ENCODE assay signal across 32 cellular contexts in genomic region chr17:4448197-4448980, GRCh38. TPM values are rescaled to one million over a fixed set of nuclear protein-coding genes. Genes with fewer than 3 reads are reported as not detected.
A peak's percentile ranks its signal among the peaks of the same experiment; 100 is the strongest.
DNase-seq lines count a peak whose midpoint lies in the region; ATAC-seq, FAIRE-seq and TF ChIP-seq lines count a peak whose summit lies in the region.
"Had no signal": no experiment of that assay in that cellular context is flagged by ENCODE, and none has a peak within 500 bp of the region (broad histone marks: within the 10 kb centered on the region; RNA-seq: fewer than 3 reads in every experiment).

No MANE protein-coding gene starts in this region.

- peaks cover 2% of the 10 kb centered on the region for H3K4me1 Mint-ChIP-seq in chondrocyte (ENCODE audit: low read depth)
- H3K4me1 Mint-ChIP-seq: activated naive CD8-positive, alpha-beta T cell treated with anti-CD3 and anti-CD28 coated beads for 36 hours; CD4-positive, alpha-beta memory T cell; IgD-negative memory B cell had no signal

- ATAC-seq in K562 (no peak), HG03457 (IDR thresholded peaks at IDR 0.05; ENCODE audit: unreplicated experiment) (no peak)
- ATAC-seq: SK-N-SH treated with all-trans-retinoic acid at 6 μM for 48 hours had no signal

- FAIRE-seq in K562 (lab: Jason Lieb, UNC), result no peak
- FAIRE-seq: astrocyte had no signal

- H3K9me3 Mint-ChIP-seq in chondrocyte (ENCODE audit: low read depth), result no peaks in the 10 kb centered on the region
- H3K9me3 Mint-ChIP-seq: activated B cell treated with CpG ODN at 0.5 μM for 24 hours; activated naive CD8-positive, alpha-beta T cell treated with anti-CD3 and anti-CD28 coated beads for 36 hours; activated T-helper 2 cell treated with anti-CD3 and anti-CD28 coated beads, Interferon-gamma antibody, Interleukin-2, Interleukin-4, amounts not matched to agents 10 μg/mL and 5 μg/mL and 100 μg/mL, durations not matched to agents 14 hours and 24 hours and 36 hours; central memory CD8-positive, alpha-beta T cell; IgD-negative memory B cell had no signal

- POLR2A ChIA-PET in HEK293 (lab: Yijun Ruan, JAX), result no interaction called here
- POLR2A ChIA-PET in K562 (lab: Yijun Ruan, JAX), result interaction anchor here (0.6 to 1.9 kb wide), 2 partner anchors 20 to 46 kb away, joined by 3 to 5 read pairs; no protein-coding TSS in a partner anchor

- no peaks in the 10 kb centered on the region; the same call in 1 of the 2 replicates for H4K20me1 ChIP-seq in K562 (replicated peaks; ENCODE audit: control insufficient read depth, insufficient read depth, low read length)

- H3K4me2 ChIP-seq in K562 (ENCODE audit: insufficient read depth, low read length), result no peak overlapping the region
- no peak overlapping the region for H3K4me2 ChIP-seq in neuronal stem cell (ENCODE audit: insufficient read depth, low read length, poor library complexity, severe bottlenecking)

- H2AFZ ChIP-seq in K562 (ENCODE audit: low read depth, low read length) (no peak overlapping the region), neuronal stem cell (ENCODE audit: low read length) (no peak overlapping the region)

- H3K14ac ChIP-seq in neuronal stem cell (ENCODE audit: low read length), result peak overlapping the region; percentile 94

- no peak overlapping the region for H3K27ac Mint-ChIP-seq in chondrocyte (ENCODE audit: unreplicated experiment)
- H3K27ac Mint-ChIP-seq: activated B cell treated with CpG ODN at 0.5 μM for 24 hours; activated naive CD8-positive, alpha-beta T cell treated with anti-CD3 and anti-CD28 coated beads for 36 hours; activated T-helper 2 cell treated with anti-CD3 and anti-CD28 coated beads, Interferon-gamma antibody, Interleukin-2, Interleukin-4, amounts not matched to agents 10 μg/mL and 5 μg/mL and 100 μg/mL, durations not matched to agents 14 hours and 24 hours and 36 hours; IgD-negative memory B cell had no signal

- H3K9me3 ChIP-seq in HEK293 (ENCODE audit: control insufficient read depth, insufficient read depth, low read depth, low read length) (no peaks in the 10 kb centered on the region), K562 (replicated peaks; ENCODE audit: control insufficient read depth, insufficient read depth, low read depth, low read length) (no peaks in the 10 kb centered on the region), neuronal stem cell (replicated peaks in 1 of 2; ENCODE audit: control insufficient read depth in 2 of 2, insufficient read depth in 1 of 2, low read depth in 1 of 2, low read length in 2 of 2) (no peaks in the 10 kb centered on the region)
- H3K9me3 ChIP-seq: thoracic aorta had no signal

- H3K4me3 Mint-ChIP-seq in chondrocyte (ENCODE audit: unreplicated experiment), result no peak overlapping the region
- H3K4me3 Mint-ChIP-seq: activated B cell treated with CpG ODN at 0.5 μM for 24 hours; activated naive CD8-positive, alpha-beta T cell treated with anti-CD3 and anti-CD28 coated beads for 36 hours; CD4-positive, alpha-beta memory T cell; central memory CD8-positive, alpha-beta T cell; IgD-negative memory B cell had no signal

- H3K4ac ChIP-seq in neuronal stem cell (ENCODE audit: low read length), result no peak overlapping the region

- no TSS peak for BruUV-seq in K562 (replicated peaks; lab: Mats Ljungman, UMichigan)

- TF ChIP-seq EP300 in K562 (IDR thresholded peaks at IDR 0.05; ENCODE audit: low read length), result no peak

- H3K27ac ChIP-seq in HEK293 (ENCODE audit: extremely low read depth, low read depth, low read length) (no peak overlapping the region), K562 (ENCODE audit: extremely low read depth, low read depth, low read length) (no peak overlapping the region), neuronal stem cell (replicated peaks; ENCODE audit: low read length) (no peak overlapping the region)
- H3K27ac ChIP-seq: thoracic aorta had no signal

- no peaks in the 10 kb centered on the region for H3K36me3 Mint-ChIP-seq in chondrocyte (ENCODE audit: low read depth)
- H3K36me3 Mint-ChIP-seq: activated naive CD8-positive, alpha-beta T cell treated with anti-CD3 and anti-CD28 coated beads for 36 hours; CD4-positive, alpha-beta memory T cell had no signal

- H3K23ac ChIP-seq in neuronal stem cell (ENCODE audit: low read depth, low read length, poor library complexity), result peak overlapping the region; percentile 67

- CTCF ChIA-PET in HEK293 (lab: Yijun Ruan, JAX), result interaction anchor here (1.1 kb wide), 1 partner anchor 28 kb away, joined by 4 read pairs; no protein-coding TSS in a partner anchor
- CTCF ChIA-PET in K562 (lab: Yijun Ruan, JAX; ENCODE audit: low intra/inter-chr PET ratio), result no interaction called here

- no peaks in the 10 kb centered on the region for H3K9me1 ChIP-seq in K562 (ENCODE audit: control insufficient read depth, insufficient read depth, low read length)

- in situ Hi-C loops in K562 (cut with MboI), result no loop called here

- H3K9ac ChIP-seq in K562 (ENCODE audit: insufficient read depth in 1 of 2, low read depth in 2 of 2, low read length in 2 of 2) (no peak overlapping the region), neuronal stem cell (ENCODE audit: low read depth, low read length, poor library complexity) (no peak overlapping the region)

- peak; percentile 51 for DNase-seq in AG08396 (ENCODE audit: low spot score)
- no peak for DNase-seq in K562 (ENCODE audit: extremely low read depth in 1 of 4, low spot score in 3 of 4)
- no peak for DNase-seq in neuronal stem cell (ENCODE audit: low spot score)
- no peak for DNase-seq in chondrocyte (ENCODE audit: low spot score)
- DNase-seq in activated T-cell treated with anti-CD3 and anti-CD28 coated beads for 4 hours, result no peak
- no peak for DNase-seq in C1 segment of cervical spinal cord (lab: John Stamatoyannopoulos, UW)
- DNase-seq: activated B cell treated with CpG ODN at 0.5 μM for 24 hours; activated CD4-positive, alpha-beta T cell treated with anti-CD3 and anti-CD28 coated beads, Interleukin-2, amount 50 U/mL, for 4 hours; activated naive CD8-positive, alpha-beta T cell treated with anti-CD3 and anti-CD28 coated beads for 36 hours; CD4-positive, alpha-beta memory T cell; DMS53; GDM1; GOT3; NCI-H1417; NCI-H2081 treated with DMSO at 0.1 percent for 48 hours; NCI-H446; NCI-H82; nucleus accumbens; retina; stimulated activated CD4-positive, alpha-beta T cell treated with anti-CD3 and anti-CD28 coated beads, Interleukin-4, amount 100 ng/mL, for 24 hours; stimulated activated naive CD4-positive, alpha-beta T cell treated with Interleukin-2 at 50 U/mL for 16 hours had no signal

- TF ChIP-seq POLR2A in K562 (conservative IDR thresholded peaks at IDR 0.05), result no peak

- H4K8ac ChIP-seq in neuronal stem cell (ENCODE audit: low read depth, low read length), result no peak overlapping the region

- H3K36me3 ChIP-seq in HEK293 (ENCODE audit: control insufficient read depth in 2 of 2, insufficient read depth in 1 of 2, low read length in 2 of 2) (no peaks in the 10 kb centered on the region), K562 (ENCODE audit: control insufficient read depth, insufficient read depth, low read length) (no peaks in the 10 kb centered on the region), neuronal stem cell (replicated peaks in 1 of 2; ENCODE audit: control insufficient read depth in 2 of 2, insufficient read depth in 2 of 2, low read length in 2 of 2) (no peaks in the 10 kb centered on the region)
- H3K36me3 ChIP-seq: thoracic aorta had no signal

- H3K4me1 ChIP-seq in HEK293 (ENCODE audit: control insufficient read depth, insufficient read depth, low read length), result no peaks in the 10 kb centered on the region
- H3K4me1 ChIP-seq in K562 (replicated peaks in 1 of 2; ENCODE audit: control insufficient read depth in 2 of 2, insufficient read depth in 2 of 2, low read length in 2 of 2), result no peaks in the 10 kb centered on the region; a peak in 1 of 5 replicates
- H3K4me1 ChIP-seq in neuronal stem cell (ENCODE audit: control insufficient read depth in 2 of 2, insufficient read depth in 1 of 2, low read depth in 1 of 2, low read length in 2 of 2), result no peaks in the 10 kb centered on the region

- no peak for TF ChIP-seq RAD21 in K562 (CRISPR knock-in tag; conservative IDR thresholded peaks at IDR 0.05 in 1 of 2, IDR thresholded peaks at IDR 0.05 in 1 of 2)

- TF ChIP-seq CTCF in HEK293 (tag by site-specific recombination; IDR thresholded peaks at IDR 0.05) (no peak), K562 (IDR thresholded peaks at IDR 0.05 in 2 of 3, conservative IDR thresholded peaks at IDR 0.05 in 1 of 3; ENCODE audit: insufficient read depth in 2 of 3, low read depth in 1 of 3, low read length in 3 of 3) (no peak), chondrocyte (IDR thresholded peaks at IDR 0.05) (no peak)

- peaks cover 0 to 43% of the 10 kb centered on the region in 2 experiments; a peak in 2 of 5 replicates for H3K27me3 ChIP-seq in K562 (ENCODE audit: control insufficient read depth in 2 of 2, insufficient read depth in 2 of 2, low read length in 2 of 2)
- H3K27me3 ChIP-seq in neuronal stem cell (ENCODE audit: control insufficient read depth in 3 of 3, insufficient read depth in 3 of 3, low read depth in 1 of 3, low read length in 3 of 3), result peaks cover 0 to 23% (median 0%) of the 10 kb centered on the region in 3 experiments

- no peak overlapping the region for H4K91ac ChIP-seq in neuronal stem cell (ENCODE audit: low read depth, low read length, poor library complexity)

- no peaks in the 10 kb centered on the region for H3K79me1 ChIP-seq in neuronal stem cell (ENCODE audit: low read depth, low read length)

- intact Hi-C loops in K562 (cut with micrococcal nuclease), result no loop called here

- H2AK5ac ChIP-seq in neuronal stem cell (ENCODE audit: low read depth, low read length), result peak overlapping the region; percentile 86

- H3K27me3 Mint-ChIP-seq in chondrocyte (ENCODE audit: low read depth), result peaks cover 6% of the 10 kb centered on the region
- H3K27me3 Mint-ChIP-seq: activated B cell treated with CpG ODN at 0.5 μM for 24 hours; activated naive CD8-positive, alpha-beta T cell treated with anti-CD3 and anti-CD28 coated beads for 36 hours; CD4-positive, alpha-beta memory T cell had no signal

- H3K18ac ChIP-seq in neuronal stem cell (ENCODE audit: low read length), result peak overlapping the region; percentile 83

- no peak overlapping the region for H2BK12ac ChIP-seq in neuronal stem cell (ENCODE audit: low read length)

- 0% methylated on average over 7 of the region's 11 CpGs for WGBS in K562 (ENCODE audit: insufficient coverage, low coverage, missing lambda C conversion rate)
- WGBS in neuronal stem cell (ENCODE audit: extremely low coverage in 2 of 2, insufficient read length in 2 of 2, insufficient replicate concordance in 1 of 2), 2 donors, result no CpG with 5 or more reads among the region's 11 CpGs

- peak overlapping the region; percentile 48 for H2BK5ac ChIP-seq in neuronal stem cell (ENCODE audit: low read length)

- H3K79me2 ChIP-seq in K562 (ENCODE audit: control insufficient read depth, insufficient read depth, low read length), result no peaks in the 10 kb centered on the region

- H3K4me3 ChIP-seq in HEK293 (ENCODE audit: low read depth, low read length) (no peak overlapping the region), K562 (no peak overlapping the region), neuronal stem cell (ENCODE audit: low read length in 2 of 2) (no peak overlapping the region)
- H3K4me3 ChIP-seq: thoracic aorta had no signal

- H2BK120ac ChIP-seq in neuronal stem cell (ENCODE audit: low read depth, low read length), result no peak overlapping the region

- H2BK15ac ChIP-seq in neuronal stem cell (ENCODE audit: low read length), result no peak overlapping the region

RNA-seq across cellular contexts. Expression of gene SPNS3, which starts 14.6 kb away (rescaled TPM):
- total RNA-seq in K562 (2011; cell fraction: chromatin; rRNA removed; ENCODE audit: low replicate concordance), result not detected in 2 replicates
- total RNA-seq in K562 (2011; cell fraction: nucleolus; rRNA removed), result not detected in 2 replicates
- not detected in 2 replicates for total RNA-seq in K562 (2011; cell fraction: nucleoplasm; rRNA removed)
- total RNA-seq in K562 (2014; rRNA removed) (not detected in 2 replicates), K562 (2014; rRNA removed; fragmentation: Illumina TruSeq; extraction: Trizol) (not detected in 2 replicates), K562 (2015; rRNA removed; fragmentation: Illumina TruSeq; extraction: Trizol) (not detected in 2 replicates), K562 (2021) (not detected in 2 replicates), chondrocyte (not detected in 3 replicates)
- polyA plus RNA-seq in K562 (2011; rRNA removed) (not detected in 2 replicates), K562 (2014; fragmentation: Illumina TruSeq; extraction: Trizol) (not detected in 2 replicates), K562 (2014; fragmentation: Nextera tagmentation; extraction: Ambion mirVana) (not detected), K562 (2014; rRNA removed) (0.05 TPM in 1 of 2 replicates, not detected in the other)
- not detected in 2 replicates for polyA plus RNA-seq in K562 (2011; cell fraction: cytosol; rRNA removed)
- not detected in 2 replicates for polyA plus RNA-seq in K562 (2011; cell fraction: nucleus; rRNA removed)
- polyA plus RNA-seq in K562 (2012), result 0.12 TPM in 1 of 2 replicates, not detected in the other
- not detected in 2 replicates for polyA minus RNA-seq in K562 (2011; rRNA and poly(A)+ RNA removed)
- not detected in 2 replicates for polyA minus RNA-seq in K562 (2011; cell fraction: cytosol; rRNA and poly(A)+ RNA removed)
- not detected in 2 replicates for polyA minus RNA-seq in K562 (2011; cell fraction: nucleus; rRNA and poly(A)+ RNA removed)
- 0.03 TPM for polyA plus RNA-seq in neuronal stem cell (2013, experiment 1 of 2)
- not detected for polyA plus RNA-seq in neuronal stem cell (2013, experiment 2 of 2)
- total RNA-seq: astrocyte, fibroblast of villous mesenchyme, mesenteric fat pad had no signal
- polyA plus RNA-seq: AG04450 had no signal

RNA-seq across cellular contexts. Expression of gene SPNS2, which starts 50.3 kb away (rescaled TPM):
- total RNA-seq in K562 (2011; cell fraction: chromatin; rRNA removed; ENCODE audit: low replicate concordance), result not detected in 2 replicates
- not detected in 2 replicates for total RNA-seq in K562 (2011; cell fraction: nucleolus; rRNA removed)
- not detected in 2 replicates for total RNA-seq in K562 (2011; cell fraction: nucleoplasm; rRNA removed)
- total RNA-seq in K562 (2014; rRNA removed), result not detected in 2 replicates
- total RNA-seq in K562 (2014; rRNA removed; fragmentation: Illumina TruSeq; extraction: Trizol), result not detected in 2 replicates
- total RNA-seq in K562 (2015; rRNA removed; fragmentation: Illumina TruSeq; extraction: Trizol), result not detected in 2 replicates
- 0.07 TPM in 1 of 2 replicates, not detected in the other for total RNA-seq in K562 (2021)
- 0.06 TPM in 1 of 2 replicates, not detected in the other for polyA plus RNA-seq in K562 (2011; rRNA removed)
- polyA plus RNA-seq in K562 (2011; cell fraction: cytosol; rRNA removed), result 0.03 and 0.07 TPM in 2 replicates
- not detected in 2 replicates for polyA plus RNA-seq in K562 (2011; cell fraction: nucleus; rRNA removed)
- 0.12 and 0.76 TPM in 2 replicates for polyA plus RNA-seq in K562 (2012)
- not detected in 2 replicates for polyA plus RNA-seq in K562 (2014; fragmentation: Illumina TruSeq; extraction: Trizol)
- polyA plus RNA-seq in K562 (2014; fragmentation: Nextera tagmentation; extraction: Ambion mirVana), result not detected
- polyA plus RNA-seq in K562 (2014; rRNA removed), result not detected in 2 replicates
- polyA minus RNA-seq in K562 (2011; rRNA and poly(A)+ RNA removed), result not detected in 2 replicates
- not detected in 2 replicates for polyA minus RNA-seq in K562 (2011; cell fraction: cytosol; rRNA and poly(A)+ RNA removed)
- not detected in 2 replicates for polyA minus RNA-seq in K562 (2011; cell fraction: nucleus; rRNA and poly(A)+ RNA removed)
- polyA plus RNA-seq in neuronal stem cell (2013, experiment 1 of 2), result 0.54 TPM
- polyA plus RNA-seq in neuronal stem cell (2013, experiment 2 of 2), result 0.58 TPM
- 0.70 to 0.87 TPM in 2 of 3 replicates, not detected in the other for total RNA-seq in chondrocyte
- polyA plus RNA-seq: AG04450, IgD-negative memory B cell had no signal
